In the genomic region with DNA sequence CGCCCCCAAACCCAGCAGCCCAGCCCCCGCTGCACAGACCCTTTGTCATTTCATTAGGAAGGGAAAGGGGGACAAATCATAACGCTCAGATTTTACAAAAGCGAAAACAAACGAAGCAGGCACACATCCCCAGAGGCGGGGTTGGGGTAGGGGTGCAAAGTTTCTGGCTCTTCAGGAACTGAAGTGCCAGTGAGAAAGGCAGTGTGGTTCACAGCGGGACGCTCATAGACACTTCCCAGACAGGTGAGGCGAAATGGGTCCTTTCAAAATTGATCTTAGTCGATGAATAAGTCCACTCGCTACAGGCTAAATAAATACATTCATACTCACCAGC, we compare ENCODE assay signal across 8 cellular contexts. TPM values are rescaled to one million over a fixed set of nuclear protein-coding genes. Genes with fewer than 3 reads are reported as not detected.
A peak's percentile ranks its signal among the peaks of the same experiment; 100 is the strongest.
DNase-seq lines count a peak whose midpoint lies in the region; ATAC-seq, FAIRE-seq and TF ChIP-seq lines count a peak whose summit lies in the region.

No MANE protein-coding gene starts in this region.

- H3K27ac ChIP-seq in A549 (no peak overlapping the region), left lung (peak overlapping the region; percentile 82 to 90), upper lobe of left lung (peak overlapping the region; percentile 83 to 90 (median 88))

- H3K4me1 ChIP-seq in A549 (peaks cover 9% of the 10 kb centered on the region; the same call in 1 of the 3 replicates), left lung (peaks cover 0 to 22% of the 10 kb centered on the region in 2 donors), upper lobe of left lung (peaks cover 0 to 13% (median 4%) of the 10 kb centered on the region in 4 donors)

- no peak for TF ChIP-seq RAD21 in A549 (conservative IDR thresholded peaks at IDR 0.05 in 1 of 2, IDR thresholded peaks at IDR 0.05 in 1 of 2)

- CTCF ChIA-PET in A549 (lab: Yijun Ruan, JAX), result interaction anchor here (1.0 to 1.3 kb wide), 2 partner anchors 17 to 648 kb away, joined by 3 read pairs; no protein-coding TSS in a partner anchor

- peaks cover 20% of the 10 kb centered on the region for H3K4me1 Mint-ChIP-seq in activated T-cell treated with anti-CD3 and anti-CD28 coated beads, Interleukin-2, amount 50 U/mL, for 72 hours (ENCODE audit: low read depth)

- H3K27me3 ChIP-seq in left lung (peaks cover 0 to 4% of the 10 kb centered on the region in 2 donors), upper lobe of left lung (no peaks in the 10 kb centered on the region)

- DNase-seq in A549 (ENCODE audit: low read depth in 1 of 2, low spot score in 1 of 2) (no peak), left lung (no peak), upper lobe of left lung (no peak), hepatic stellate cell (ENCODE audit: low spot score) (no peak), cortex of kidney (lab: John Stamatoyannopoulos, UW) (no peak)
- no peak for DNase-seq in activated T-cell treated with anti-CD3 and anti-CD28 coated beads, Interleukin-2, amount 50 U/mL, for 72 hours

- TF ChIP-seq EP300 in A549 (IDR thresholded peaks at IDR 0.05) (no peak), upper lobe of left lung (IDR thresholded peaks at IDR 0.05) (no peak)

- FAIRE-seq in A549 (lab: Jason Lieb, UNC), result no peak

- peak overlapping the region; percentile 93 to 94 for H3K4me3 Mint-ChIP-seq in activated T-cell treated with anti-CD3 and anti-CD28 coated beads, Interleukin-2, amount 50 U/mL, for 72 hours

- peak overlapping the region; percentile 97 for H3K4me2 ChIP-seq in A549

- intact Hi-C loops in left lung (cut with DNase I), result no loop called here

- peak overlapping the region; percentile 87 for H3K27ac Mint-ChIP-seq in activated T-cell treated with anti-CD3 and anti-CD28 coated beads, Interleukin-2, amount 50 U/mL, for 72 hours

- peaks cover 27% of the 10 kb centered on the region for H3K27me3 Mint-ChIP-seq in activated T-cell treated with anti-CD3 and anti-CD28 coated beads, Interleukin-2, amount 50 U/mL, for 72 hours (ENCODE audit: low read depth)

- H3K9me3 Mint-ChIP-seq in activated T-cell treated with anti-CD3 and anti-CD28 coated beads, Interleukin-2, amount 50 U/mL, for 72 hours, result no peaks in the 10 kb centered on the region

- H3K4me3 ChIP-seq in A549 (peak overlapping the region; percentile 56), left lung (peak overlapping the region; percentile 40 to 54), upper lobe of left lung (peak overlapping the region; percentile 39 to 71 (median 62))

- ATAC-seq in A549 (no peak), GM18858 (IDR thresholded peaks at IDR 0.05; ENCODE audit: unreplicated experiment) (peak; percentile 2), HG03457 (IDR thresholded peaks at IDR 0.05; ENCODE audit: unreplicated experiment) (peak; percentile 1), left lung (no peak), upper lobe of left lung (ENCODE audit: low FRiP score in 2 of 2) (no peak)
- no peak for ATAC-seq in activated T-cell treated with anti-CD3 and anti-CD28 coated beads, Interleukin-2, amount 50 U/mL, for 72 hours (replicated peaks in 1 of 2)

- H3K9me3 ChIP-seq in A549, result no peaks in the 10 kb centered on the region
- no peaks in the 10 kb centered on the region for H3K9me3 ChIP-seq in left lung
- no peaks in the 10 kb centered on the region for H3K9me3 ChIP-seq in upper lobe of left lung

- TF ChIP-seq CTCF in A549 (IDR thresholded peaks at IDR 0.05) (no peak), left lung (IDR thresholded peaks at IDR 0.05) (no peak), upper lobe of left lung (IDR thresholded peaks at IDR 0.05) (no peak)

- WGBS in A549 (ENCODE audit: missing lambda C conversion rate), result 3% methylated on average over 11 of the region's 11 CpGs
- 0 to 38% methylated on average over 2 to 11 of the region's 11 CpGs for WGBS in upper lobe of left lung, 2 donors

- H3K36me3 Mint-ChIP-seq in activated T-cell treated with anti-CD3 and anti-CD28 coated beads, Interleukin-2, amount 50 U/mL, for 72 hours (ENCODE audit: insufficient read depth in 2 of 2), result peaks cover 0 to 4% of the 10 kb centered on the region in 2 donors

- H3K36me3 ChIP-seq in left lung, result no peaks in the 10 kb centered on the region
- H3K36me3 ChIP-seq in upper lobe of left lung, result no peaks in the 10 kb centered on the region

- POLR2A ChIA-PET in A549 (lab: Yijun Ruan, JAX), result no interaction called here

- TF ChIP-seq POLR2A in A549 (IDR thresholded peaks at IDR 0.05; ENCODE audit: low read length) (no peak), upper lobe of left lung (IDR thresholded peaks at IDR 0.05) (no peak)

TF ChIP-seq in A549, 52 proteins besides CTCF, POLR2A, EP300 and RAD21:
- TF ChIP-seq MYC (IDR thresholded peaks at IDR 0.05; ENCODE audit: borderline replicate concordance, low read length), result no peak
- peak; percentile 87; the same call in 1 of the 2 replicates for TF ChIP-seq RNF2 (IDR thresholded peaks at IDR 0.05; ENCODE audit: borderline replicate concordance, low read depth)
- peak; percentile 79 for TF ChIP-seq CBX8 (IDR thresholded peaks at IDR 0.05)

RNA-seq across cellular contexts. Expression of a gene that starts 1.2 kb away (rescaled TPM):
- polyA plus RNA-seq in A549 (2011; rRNA removed), result not detected in 2 replicates
- polyA plus RNA-seq in A549 (2012; cell fraction: cytosol; rRNA removed), result not detected in 2 replicates
- polyA plus RNA-seq in A549 (2012; cell fraction: nucleus; rRNA removed), result not detected in 2 replicates
- not detected in 3 replicates for polyA plus RNA-seq in A549 (2017; fragmentation: RNase III; extraction: RNeasy Plus Mini Kit Qiagen cat#74134 plus additional on column Dnase treatment)
- not detected in 2 replicates for polyA minus RNA-seq in A549 (2011; rRNA and poly(A)+ RNA removed)
- total RNA-seq in activated T-cell treated with anti-CD3 and anti-CD28 coated beads, Interleukin-2, amount 50 U/mL, for 72 hours, result 10 to 100 TPM; 15.7 to 18.6 TPM
- 10 to 100 TPM; 20.4 to 21.6 TPM for total RNA-seq in left lung
- total RNA-seq in upper lobe of left lung, result 10 to 100 TPM in 4 of 6 donors, 1 to 10 TPM in 2; 4.1 to 23.3 (median 17.4) TPM

Comparison
In these comparisons a context has a peak if more than half of its experiments do, and no peak if none do; other contexts are left out.
1. ATAC-seq: peak in GM18858 (single experiment) and HG03457 (single experiment); none in A549 (0 of 2), activated T-cell treated with anti-CD3 and anti-CD28 coated beads, Interleukin-2, amount 50 U/mL, for 72 hours (0 of 2), left lung (single experiment) and upper lobe of left lung (0 of 2).
2. H3K27ac ChIP-seq: peak in left lung (2 of 2) and upper lobe of left lung (4 of 4); none in A549 (0 of 2).
3. Peak in every context shown above with its lines, with median percentiles within 50 percentile points of each other: H3K4me3 ChIP-seq.